ENCODE assay signal across 14 cellular contexts in the genomic region with DNA sequence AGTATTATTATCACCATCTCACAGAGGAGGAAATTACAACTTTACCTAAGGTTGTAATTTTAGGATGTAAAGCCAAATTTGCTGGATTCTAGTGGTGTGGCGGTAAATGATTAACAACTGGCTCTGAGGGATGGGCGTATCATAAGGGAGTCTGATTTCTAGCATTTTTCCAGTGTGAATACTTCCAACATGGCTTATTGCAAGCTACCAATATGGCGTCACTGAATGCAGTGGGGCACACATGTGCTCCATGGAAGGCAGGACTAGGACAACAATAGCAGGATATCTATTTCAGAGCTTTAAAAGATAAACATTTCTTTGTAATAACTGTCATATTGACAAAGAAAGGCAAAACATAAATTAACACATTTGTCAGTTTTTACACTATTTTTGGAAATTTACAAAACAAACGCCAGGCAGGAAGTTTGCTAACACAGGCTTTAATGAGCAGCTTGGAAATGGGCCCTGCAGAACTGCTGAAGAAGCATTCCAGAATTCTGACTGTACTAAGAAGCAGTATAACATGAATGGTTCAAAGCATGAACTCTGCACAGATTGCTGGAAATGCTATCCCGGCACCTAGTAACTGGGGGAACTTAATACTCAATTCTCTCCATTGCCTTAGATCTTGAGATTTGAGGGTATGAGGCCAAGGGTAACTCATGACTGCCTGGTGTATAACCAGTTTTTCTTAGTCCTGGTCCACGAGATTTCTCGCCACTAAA.
A peak's percentile ranks its signal among the peaks of the same experiment; 100 is the strongest.
DNase-seq lines count a peak whose midpoint lies in the region; ATAC-seq and TF ChIP-seq lines count a peak whose summit lies in the region.
"Had no signal": no experiment of that assay in that cellular context is flagged by ENCODE, and none has a peak within 500 bp of the region (broad histone marks: within the 10 kb centered on the region; RNA-seq: fewer than 3 reads in every experiment).

No MANE protein-coding gene starts in this region.

- H2BK5ac ChIP-seq in mesendoderm (ENCODE audit: low read length) = no peak overlapping the region

- TF ChIP-seq CTCF in PC-3 (conservative IDR thresholded peaks at IDR 0.05; ENCODE audit: low read depth, low read length) = no peak
- TF ChIP-seq CTCF in epithelial cell of esophagus (IDR thresholded peaks at IDR 0.05; ENCODE audit: insufficient read depth, low read depth, low read length, missing control alignments) = no peak
- no peak for TF ChIP-seq CTCF in A673 (conservative IDR thresholded peaks at IDR 0.05; ENCODE audit: low read depth, low read length)

- H2BK120ac ChIP-seq in mesendoderm (ENCODE audit: low read depth, low read length) = no peak overlapping the region

- CTCF ChIA-PET in PC-3 (lab: Charles Lee) = no interaction called here
- CTCF ChIA-PET in A673 (lab: Charles Lee) = no interaction called here

- no peaks in the 10 kb centered on the region for H4K20me1 ChIP-seq in PC-3 (ENCODE audit: low read length)

- no peak overlapping the region for H2AFZ ChIP-seq in PC-3 (ENCODE audit: low read length)
- H2AFZ ChIP-seq: GM23338 had no signal

- no peak overlapping the region for H2AK5ac ChIP-seq in mesendoderm (ENCODE audit: low read length)

- H3K79me2 ChIP-seq in PC-3 (ENCODE audit: low read length) (no peaks in the 10 kb centered on the region), mesendoderm (ENCODE audit: control insufficient read depth, insufficient read depth, low read length) (no peaks in the 10 kb centered on the region)

- H3K4me2 ChIP-seq in PC-3 (ENCODE audit: low read length) (no peak overlapping the region), mesendoderm (ENCODE audit: low read length) (no peak overlapping the region)
- H3K4me2 ChIP-seq: GM23338 had no signal

- H3K23ac ChIP-seq in mesendoderm (ENCODE audit: low read length) = no peak overlapping the region

- H3K36me3 ChIP-seq in PC-3 (ENCODE audit: low read depth, low read length) = no peaks in the 10 kb centered on the region
- H3K36me3 ChIP-seq in mesendoderm (ENCODE audit: control insufficient read depth, insufficient read depth, low read length) = no peaks in the 10 kb centered on the region
- H3K36me3 ChIP-seq in A673 (ENCODE audit: insufficient read depth, low read length, poor library complexity, severe bottlenecking) = no peaks in the 10 kb centered on the region

- H3K27me3 ChIP-seq in PC-3 (ENCODE audit: low read length) = no peaks in the 10 kb centered on the region
- no peaks in the 10 kb centered on the region for H3K27me3 ChIP-seq in mesendoderm (ENCODE audit: insufficient read depth, low read length, poor library complexity)
- no peaks in the 10 kb centered on the region for H3K27me3 ChIP-seq in A673 (replicated peaks; ENCODE audit: insufficient read depth, low read depth, low read length, poor library complexity)

- POLR2A ChIA-PET in PC-3 (lab: Charles Lee; ENCODE audit: unreplicated experiment) (no interaction called here), A673 (lab: Charles Lee; ENCODE audit: low non-redundant PET) (no interaction called here)

- H3F3A ChIP-seq in PC-3 (ENCODE audit: low read length, unreplicated experiment) = no peaks in the 10 kb centered on the region

- H3K4ac ChIP-seq in mesendoderm (ENCODE audit: low read depth, low read length) = no peak overlapping the region

- BruUV-seq in PC-3 (replicated peaks; lab: Mats Ljungman, UMichigan) = no TSS peak
- no TSS peak for BruUV-seq in A673 (replicated peaks; lab: Mats Ljungman, UMichigan)

- no peak overlapping the region for H3K56ac ChIP-seq in mesendoderm (ENCODE audit: low read length)

- H3K4me1 ChIP-seq in PC-3 (ENCODE audit: insufficient read depth, low read length) (no peaks in the 10 kb centered on the region), mesendoderm (ENCODE audit: control insufficient read depth, low read depth, low read length) (no peaks in the 10 kb centered on the region), A673 (ENCODE audit: insufficient read depth, low read length, poor library complexity, severe bottlenecking) (no peaks in the 10 kb centered on the region)

- no peaks in the 10 kb centered on the region for H3K9me2 ChIP-seq in PC-3 (replicated peaks; ENCODE audit: low read length)

- no peak overlapping the region for H2BK15ac ChIP-seq in mesendoderm (replicated peaks; ENCODE audit: low read depth)

- intact Hi-C loops in PC-3 (cut with micrococcal nuclease) (no loop called here), A673 (cut with micrococcal nuclease; ENCODE audit: unreplicated experiment) (no loop called here)

- H3K18ac ChIP-seq in mesendoderm (ENCODE audit: low read length) = peak overlapping the region; percentile 47

- no peak overlapping the region for H4K5ac ChIP-seq in mesendoderm (ENCODE audit: low read length)

- H3K4me3 ChIP-seq in PC-3 (ENCODE audit: low read length) (no peak overlapping the region), epithelial cell of esophagus (ENCODE audit: low read length) (no peak overlapping the region), mesendoderm (ENCODE audit: low read length) (no peak overlapping the region), A673 (ENCODE audit: low read depth, low read length, poor library complexity, severe bottlenecking) (no peak overlapping the region)
- H3K4me3 ChIP-seq: GM23338 had no signal

- H3K9ac ChIP-seq in PC-3 (ENCODE audit: low read length) = no peak overlapping the region
- H3K9ac ChIP-seq in mesendoderm (ENCODE audit: low read length) = no peak overlapping the region

- H3K9me3 ChIP-seq in PC-3 (ENCODE audit: low read length) (no peaks in the 10 kb centered on the region), A673 (ENCODE audit: low read depth, low read length, poor library complexity, severe bottlenecking) (no peaks in the 10 kb centered on the region)

- ATAC-seq in PC-3 (no peak), GM21447 (IDR thresholded peaks at IDR 0.05; ENCODE audit: unreplicated experiment) (no peak), GM18858 (IDR thresholded peaks at IDR 0.05; ENCODE audit: unreplicated experiment) (no peak), GM21367 (IDR thresholded peaks at IDR 0.05; ENCODE audit: unreplicated experiment) (no peak)
- ATAC-seq: GM23338; stimulated activated naive B cell treated with anti-CD40 and anti-IgM and Interleukin-4, amounts not matched to agents 10 μg/mL and 1 μg/mL and 100 μg/mL, for 72 hours had no signal

- DNase-seq in A172 (ENCODE audit: low spot score) = peak; percentile 68
- peak; percentile 1 for DNase-seq in PC-3
- DNase-seq in epithelial cell of esophagus (ENCODE audit: low read depth) = peak; percentile 70
- no peak for DNase-seq in mesendoderm
- DNase-seq in A673 (ENCODE audit: low spot score) = no peak
- DNase-seq: ACHN; activated CD4-positive, alpha-beta T cell treated with anti-CD3 and anti-CD28 coated beads, Interleukin-2, amount 10 ng/mL, durations not matched to agents 7 days and 5 days; activated naive CD4-positive, alpha-beta T cell treated with anti-CD3 and anti-CD28 coated beads, Interleukin-2, amount 10 ng/mL, durations not matched to agents 7 days and 5 days; CD4-positive, alpha-beta memory T cell; stimulated activated naive B cell treated with anti-CD40 and anti-IgM and Interleukin-4, amounts not matched to agents 10 μg/mL and 1 μg/mL and 100 μg/mL, for 72 hours had no signal

- no peaks in the 10 kb centered on the region for H3K79me1 ChIP-seq in mesendoderm (ENCODE audit: low read length)

- no CpG with 5 or more reads among the region's 7 CpGs for WGBS in mesendoderm (ENCODE audit: extremely low coverage, insufficient coverage, low lambda C conversion rate)

- no peak overlapping the region for H4K8ac ChIP-seq in mesendoderm (ENCODE audit: low read depth, low read length)

- H3K27ac ChIP-seq in PC-3 (ENCODE audit: low read length) (no peak overlapping the region), mesendoderm (ENCODE audit: low read depth, low read length) (no peak overlapping the region), A673 (ENCODE audit: low read depth, low read length, poor library complexity, severe bottlenecking) (no peak overlapping the region)

Comparison
In these comparisons a context has a peak if more than half of its experiments do, and no peak if none do; other contexts are left out.
1. DNase-seq: peak in A172 (single experiment), PC-3 (single experiment) and epithelial cell of esophagus (single experiment); none in mesendoderm (single experiment) and A673 (single experiment).